1 cellular context compared by ENCODE assay signal in the genomic region with DNA sequence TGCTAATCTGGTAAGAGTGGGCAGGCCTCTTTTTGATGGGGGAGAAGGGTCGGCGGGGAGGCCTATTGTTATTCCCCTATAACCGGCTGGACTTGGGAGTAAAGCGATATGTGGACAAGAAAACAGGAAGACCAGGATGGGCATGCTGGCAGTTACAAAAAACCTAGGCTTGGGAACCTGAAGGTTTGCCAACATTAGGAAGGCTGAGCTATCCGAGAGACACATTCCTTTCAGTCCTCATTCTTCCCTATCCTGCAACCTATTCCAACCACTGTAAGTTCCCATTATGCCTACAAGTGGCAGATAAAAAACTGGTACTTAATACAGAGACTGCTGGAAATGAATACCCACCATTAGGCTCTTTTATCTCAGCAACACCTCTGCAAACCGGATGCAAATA.
TF ChIP-seq lines count a peak whose summit lies in the region.

No MANE protein-coding gene starts in this region.

TF ChIP-seq in endothelial cell of umbilical vein, 7 proteins besides CTCF, POLR2A, EP300 and RAD21:
- TF ChIP-seq, protein P1, sequence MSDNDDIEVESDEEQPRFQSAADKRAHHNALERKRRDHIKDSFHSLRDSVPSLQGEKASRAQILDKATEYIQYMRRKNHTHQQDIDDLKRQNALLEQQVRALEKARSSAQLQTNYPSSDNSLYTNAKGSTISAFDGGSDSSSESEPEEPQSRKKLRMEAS (IDR thresholded peaks at IDR 0.05; ENCODE audit: insufficient read depth, insufficient read length) = no peak
- no peak for TF ChIP-seq POLR2AphosphoS5 (IDR thresholded peaks at IDR 0.05; ENCODE audit: insufficient read depth, low read depth, low read length)
- no peak for TF ChIP-seq EZH2 (IDR thresholded peaks at IDR 0.05; ENCODE audit: borderline replicate concordance, low read depth, low read length, severe bottlenecking)
- no peak for TF ChIP-seq GATA2 (IDR thresholded peaks at IDR 0.05; ENCODE audit: insufficient read depth, insufficient read length, low read depth, low read length)
- no peak for TF ChIP-seq FOS (IDR thresholded peaks at IDR 0.05; ENCODE audit: borderline replicate concordance, insufficient read depth, low read length)
- no peak for TF ChIP-seq MYC (IDR thresholded peaks at IDR 0.05; ENCODE audit: low read depth, low read length)
- no peak for TF ChIP-seq JUN (IDR thresholded peaks at IDR 0.05; ENCODE audit: borderline replicate concordance, insufficient read depth, insufficient read length, low read depth)
